In genomic region chr2:157809212-157809611, GRCh38 we compare ENCODE assay signal across 17 cellular contexts.
A peak's percentile ranks its signal among the peaks of the same experiment; 100 is the strongest.
DNase-seq lines count a peak whose midpoint lies in the region; ATAC-seq and TF ChIP-seq lines count a peak whose summit lies in the region.
"Had no signal": no experiment of that assay in that cellular context is flagged by ENCODE, and none has a peak within 500 bp of the region (broad histone marks: within the 10 kb centered on the region; RNA-seq: fewer than 3 reads in every experiment).

No MANE protein-coding gene starts in this region.

- TF ChIP-seq POLR2A in Peyer's patch (IDR thresholded peaks at IDR 0.05) = no peak

- TF ChIP-seq CTCF in HFFc6 (IDR thresholded peaks at IDR 0.05) (no peak), fibroblast of villous mesenchyme (IDR thresholded peaks at IDR 0.05; ENCODE audit: insufficient read depth, low read depth, low read length) (no peak), Peyer's patch (IDR thresholded peaks at IDR 0.05) (no peak)

- peak overlapping the region; percentile 41 for H3K27ac Mint-ChIP-seq in HFFc6
- peak overlapping the region; percentile 3 for H3K27ac Mint-ChIP-seq in activated T-helper 17 cell treated with anti-CD3 and anti-CD28 coated beads, Interleukin-2, amount 50 U/mL, for 72 hours
- H3K27ac Mint-ChIP-seq: activated naive CD8-positive, alpha-beta T cell treated with anti-CD3 and anti-CD28 coated beads for 36 hours; CD4-positive, alpha-beta T cell had no signal

- ATAC-seq in activated T-helper 17 cell treated with anti-CD3 and anti-CD28 coated beads, Interleukin-2, amount 50 U/mL, for 72 hours (replicated peaks) = no peak
- ATAC-seq in GM19452 (IDR thresholded peaks at IDR 0.05; ENCODE audit: unreplicated experiment) (no peak), GM18520 (IDR thresholded peaks at IDR 0.05; ENCODE audit: unreplicated experiment) (no peak)

- DNase-seq in HFFc6 (peak; percentile 13), fibroblast of villous mesenchyme (ENCODE audit: low read depth) (peak; percentile 84), Peyer's patch (no peak)
- DNase-seq: activated CD4-positive, alpha-beta T cell treated with anti-CD3 and anti-CD28 coated beads for 48 hours; activated naive CD8-positive, alpha-beta T cell treated with anti-CD3 and anti-CD28 coated beads for 36 hours; activated T-cell treated with anti-CD3 and anti-CD28 coated beads for 4 hours; CD4-positive, alpha-beta T cell; DMS79 treated with DMSO at 0.1 percent for 48 hours; islet precursor cell; MV-4-11; stimulated activated CD4-positive, alpha-beta T cell treated with anti-CD3 and anti-CD28 coated beads, Interleukin-4, amount 100 ng/mL, for 4 hours; testis had no signal

- no peaks in the 10 kb centered on the region for H3K9me3 Mint-ChIP-seq in HFFc6
- H3K9me3 Mint-ChIP-seq in activated T-helper 17 cell treated with anti-CD3 and anti-CD28 coated beads, Interleukin-2, amount 50 U/mL, for 72 hours = no peaks in the 10 kb centered on the region
- H3K9me3 Mint-ChIP-seq: activated naive CD8-positive, alpha-beta T cell treated with anti-CD3 and anti-CD28 coated beads for 36 hours; CD4-positive, alpha-beta T cell had no signal

- peak overlapping the region; percentile 46 for H3K4me2 ChIP-seq in skeletal muscle satellite cell (ENCODE audit: low read length)

- H3K4me1 ChIP-seq in skeletal muscle satellite cell (ENCODE audit: control insufficient read depth, insufficient read depth, low read length) = peaks cover 25% of the 10 kb centered on the region
- H3K4me1 ChIP-seq in Peyer's patch = no peaks in the 10 kb centered on the region
- H3K4me1 ChIP-seq: testis had no signal

- no peak overlapping the region for H3K9ac ChIP-seq in skeletal muscle satellite cell (ENCODE audit: low read depth, low read length)

- H3K36me3 Mint-ChIP-seq in HFFc6 (ENCODE audit: low read depth) = peaks cover 22% of the 10 kb centered on the region
- H3K36me3 Mint-ChIP-seq in activated T-helper 17 cell treated with anti-CD3 and anti-CD28 coated beads, Interleukin-2, amount 50 U/mL, for 72 hours (ENCODE audit: low read depth) = peaks cover 69% of the 10 kb centered on the region

- H3K4me3 ChIP-seq in fibroblast of villous mesenchyme (ENCODE audit: low read depth, low read length) (no peak overlapping the region), skeletal muscle satellite cell (ENCODE audit: low read length) (no peak overlapping the region), Peyer's patch (no peak overlapping the region)
- H3K4me3 ChIP-seq: HAP-1, testis had no signal

- no peak overlapping the region for H3K27ac ChIP-seq in Peyer's patch
- H3K27ac ChIP-seq: testis had no signal

- H3K27me3 ChIP-seq in skeletal muscle satellite cell (ENCODE audit: control insufficient read depth, insufficient read depth, low read length) (no peaks in the 10 kb centered on the region), Peyer's patch (no peaks in the 10 kb centered on the region)
- H3K27me3 ChIP-seq: testis had no signal

- H3K4me1 Mint-ChIP-seq in HFFc6 (ENCODE audit: low read depth) = peaks cover 16% of the 10 kb centered on the region
- H3K4me1 Mint-ChIP-seq in activated T-helper 17 cell treated with anti-CD3 and anti-CD28 coated beads, Interleukin-2, amount 50 U/mL, for 72 hours = peaks cover 30% of the 10 kb centered on the region

- H3K36me3 ChIP-seq in skeletal muscle satellite cell (ENCODE audit: insufficient read depth, low read length) (peaks cover 6% of the 10 kb centered on the region), Peyer's patch (no peaks in the 10 kb centered on the region)
- H3K36me3 ChIP-seq: HAP-1 had no signal

- no peak overlapping the region for H3K4me3 Mint-ChIP-seq in HFFc6
- H3K4me3 Mint-ChIP-seq in activated T-helper 17 cell treated with anti-CD3 and anti-CD28 coated beads, Interleukin-2, amount 50 U/mL, for 72 hours = no peak overlapping the region
- H3K4me3 Mint-ChIP-seq: activated naive CD8-positive, alpha-beta T cell treated with anti-CD3 and anti-CD28 coated beads for 36 hours; CD4-positive, alpha-beta T cell had no signal

- no peaks in the 10 kb centered on the region; the same call in 1 of the 2 replicates for H3K27me3 Mint-ChIP-seq in HFFc6 (ENCODE audit: insufficient read depth)
- H3K27me3 Mint-ChIP-seq in activated T-helper 17 cell treated with anti-CD3 and anti-CD28 coated beads, Interleukin-2, amount 50 U/mL, for 72 hours = no peaks in the 10 kb centered on the region
- H3K27me3 Mint-ChIP-seq: activated naive CD8-positive, alpha-beta T cell treated with anti-CD3 and anti-CD28 coated beads for 36 hours; CD4-positive, alpha-beta T cell had no signal

- H3K9me3 ChIP-seq in skeletal muscle satellite cell (replicated peaks; ENCODE audit: low read length) = no peaks in the 10 kb centered on the region
- H3K9me3 ChIP-seq in Peyer's patch = no peaks in the 10 kb centered on the region
- H3K9me3 ChIP-seq: HAP-1, testis had no signal

Comparison
In these comparisons a context has a peak if more than half of its experiments do, and no peak if none do; other contexts are left out.
1. DNase-seq: peak in HFFc6 (single experiment) and fibroblast of villous mesenchyme (single experiment); none in Peyer's patch (0 of 3).